2 cellular contexts compared by ENCODE assay signal in the genomic region with DNA sequence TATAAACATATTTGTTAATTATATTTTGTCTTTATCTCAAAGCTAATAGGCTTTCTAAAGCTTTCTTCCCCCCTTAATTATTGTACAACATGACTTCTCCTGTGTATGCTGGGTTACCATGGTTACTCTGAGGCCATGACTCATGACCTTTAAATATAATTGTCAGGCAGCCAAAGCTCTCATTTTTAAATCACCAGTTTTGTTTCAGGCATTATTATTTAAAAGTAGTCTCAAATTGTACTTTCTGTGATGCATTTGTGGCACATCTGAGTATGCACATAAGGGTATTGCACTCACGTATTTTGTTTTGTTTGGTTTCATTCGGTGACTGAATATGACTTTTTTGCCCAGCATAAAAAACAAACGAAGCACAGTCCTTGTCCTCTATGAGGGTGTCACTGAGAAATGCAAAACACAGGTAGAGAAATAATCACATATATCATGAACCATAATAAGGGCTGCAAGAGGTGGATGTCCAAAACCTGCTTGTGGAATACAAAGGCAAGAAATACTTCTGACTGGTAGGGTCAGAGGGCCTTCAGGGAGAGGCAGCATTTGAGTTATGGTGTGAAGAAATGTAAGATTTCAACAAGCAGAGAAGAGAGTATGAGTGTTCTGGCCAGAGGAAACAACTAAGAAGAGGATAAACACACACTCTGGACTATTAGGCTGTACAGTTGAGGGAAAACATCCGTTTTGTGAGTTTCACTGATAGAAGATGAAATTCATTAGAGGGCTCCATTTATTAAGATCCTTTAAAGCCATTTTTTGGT.
TF ChIP-seq lines count a peak whose summit lies in the region.

No MANE protein-coding gene starts in this region.

TF ChIP-seq in A549, 52 proteins besides CTCF, POLR2A, EP300 and RAD21:
- TF ChIP-seq, protein P1, sequence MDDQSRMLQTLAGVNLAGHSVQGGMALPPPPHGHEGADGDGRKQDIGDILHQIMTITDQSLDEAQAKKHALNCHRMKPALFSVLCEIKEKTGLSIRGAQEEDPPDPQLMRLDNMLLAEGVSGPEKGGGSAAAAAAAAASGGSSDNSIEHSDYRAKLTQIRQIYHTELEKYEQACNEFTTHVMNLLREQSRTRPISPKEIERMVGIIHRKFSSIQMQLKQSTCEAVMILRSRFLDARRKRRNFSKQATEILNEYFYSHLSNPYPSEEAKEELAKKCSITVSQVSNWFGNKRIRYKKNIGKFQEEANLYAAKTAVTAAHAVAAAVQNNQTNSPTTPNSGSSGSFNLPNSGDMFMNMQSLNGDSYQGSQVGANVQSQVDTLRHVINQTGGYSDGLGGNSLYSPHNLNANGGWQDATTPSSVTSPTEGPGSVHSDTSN (IDR thresholded peaks at IDR 0.05), result no peak
- no peak for TF ChIP-seq HOXA7 (CRISPR knock-in tag; IDR thresholded peaks at IDR 0.05)
- no peak for TF ChIP-seq ZFP36 (IDR thresholded peaks at IDR 0.05; ENCODE audit: borderline replicate concordance, partially characterized antibody)
- TF ChIP-seq MAZ (IDR thresholded peaks at IDR 0.05; ENCODE audit: borderline replicate concordance, low read depth, low read length), result no peak
- 0 out of 2 replicates have a peak, but pooled peaks have one; percentile 30 for TF ChIP-seq FOSL2 (IDR thresholded peaks at IDR 0.05)
- TF ChIP-seq FOSL2 (CRISPR knock-in tag; IDR thresholded peaks at IDR 0.05), result peak; percentile 74
- TF ChIP-seq NPAS2 (CRISPR knock-in tag; IDR thresholded peaks at IDR 0.05; ENCODE audit: borderline replicate concordance), result no peak
- no peak for TF ChIP-seq ESRRA (IDR thresholded peaks at IDR 0.05; ENCODE audit: borderline replicate concordance, low read length)

TF ChIP-seq in HCT116, 20 proteins besides CTCF, POLR2A, EP300 and RAD21:
- TF ChIP-seq TCF7L2 (IDR thresholded peaks at IDR 0.05; ENCODE audit: borderline replicate concordance, extremely low read depth, insufficient read depth, insufficient read length) (no peak), CBX3 (IDR thresholded peaks at IDR 0.05; ENCODE audit: low read depth) (no peak), JUND (IDR thresholded peaks at IDR 0.05) (no peak), CEBPB (IDR thresholded peaks at IDR 0.05; ENCODE audit: low read depth) (no peak), EZH2phosphoT487 (IDR thresholded peaks at IDR 0.05; ENCODE audit: borderline replicate concordance) (no peak)
- TF ChIP-seq, protein P2, sequence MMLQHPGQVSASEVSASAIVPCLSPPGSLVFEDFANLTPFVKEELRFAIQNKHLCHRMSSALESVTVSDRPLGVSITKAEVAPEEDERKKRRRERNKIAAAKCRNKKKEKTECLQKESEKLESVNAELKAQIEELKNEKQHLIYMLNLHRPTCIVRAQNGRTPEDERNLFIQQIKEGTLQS (IDR thresholded peaks at IDR 0.05), result no peak
- TF ChIP-seq, protein P3, sequence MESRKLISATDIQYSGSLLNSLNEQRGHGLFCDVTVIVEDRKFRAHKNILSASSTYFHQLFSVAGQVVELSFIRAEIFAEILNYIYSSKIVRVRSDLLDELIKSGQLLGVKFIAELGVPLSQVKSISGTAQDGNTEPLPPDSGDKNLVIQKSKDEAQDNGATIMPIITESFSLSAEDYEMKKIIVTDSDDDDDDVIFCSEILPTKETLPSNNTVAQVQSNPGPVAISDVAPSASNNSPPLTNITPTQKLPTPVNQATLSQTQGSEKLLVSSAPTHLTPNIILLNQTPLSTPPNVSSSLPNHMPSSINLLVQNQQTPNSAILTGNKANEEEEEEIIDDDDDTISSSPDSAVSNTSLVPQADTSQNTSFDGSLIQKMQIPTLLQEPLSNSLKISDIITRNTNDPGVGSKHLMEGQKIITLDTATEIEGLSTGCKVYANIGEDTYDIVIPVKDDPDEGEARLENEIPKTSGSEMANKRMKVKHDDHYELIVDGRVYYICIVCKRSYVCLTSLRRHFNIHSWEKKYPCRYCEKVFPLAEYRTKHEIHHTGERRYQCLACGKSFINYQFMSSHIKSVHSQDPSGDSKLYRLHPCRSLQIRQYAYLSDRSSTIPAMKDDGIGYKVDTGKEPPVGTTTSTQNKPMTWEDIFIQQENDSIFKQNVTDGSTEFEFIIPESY (IDR thresholded peaks at IDR 0.05; ENCODE audit: extremely low read depth, insufficient replicate concordance, low read length), result no peak
